ENCODE assay signal across 17 cellular contexts in the genomic region with DNA sequence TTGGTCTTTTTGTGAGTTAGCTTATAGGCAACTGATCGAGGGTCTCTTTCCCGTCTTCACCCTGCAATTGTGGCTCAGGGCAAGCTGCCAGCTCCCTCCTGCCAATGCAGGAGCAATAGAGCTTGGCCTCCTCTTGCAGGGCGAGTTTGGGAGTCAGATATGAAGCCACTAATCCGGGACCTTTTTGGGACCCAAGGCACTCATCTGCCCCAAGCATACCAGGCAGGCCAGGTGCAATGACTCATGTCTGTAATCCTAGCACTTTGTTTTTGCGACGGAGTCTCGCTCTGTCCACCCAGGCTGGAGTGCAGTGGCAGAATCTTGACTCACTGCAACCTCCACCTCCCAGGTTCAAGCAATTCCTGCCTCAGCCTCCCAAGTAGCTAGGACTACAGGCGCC. TPM values are rescaled to one million over a fixed set of nuclear protein-coding genes. Genes with fewer than 3 reads are reported as not detected.
DNase-seq lines count a peak whose midpoint lies in the region; ATAC-seq and TF ChIP-seq lines count a peak whose summit lies in the region.
"Had no signal": no experiment of that assay in that cellular context is flagged by ENCODE, and none has a peak within 500 bp of the region (broad histone marks: within the 10 kb centered on the region; RNA-seq: fewer than 3 reads in every experiment).

No MANE protein-coding gene starts in this region.

- H3K4me3 ChIP-seq in astrocyte of the spinal cord (ENCODE audit: low read depth, low read length) = no peak overlapping the region
- H3K4me3 ChIP-seq in naive thymus-derived CD4-positive, alpha-beta T cell (ENCODE audit: low read length) = no peak overlapping the region
- H3K4me3 ChIP-seq: thoracic aorta had no signal

- DNase-seq in DMS53 (lab: John Stamatoyannopoulos, UW) = peak; percentile 40
- DNase-seq in DMS53 treated with DMSO at 0.1 percent for 48 hours (lab: John Stamatoyannopoulos, UW; ENCODE audit: unreplicated experiment) = no peak
- peak; percentile 19 for DNase-seq in astrocyte of the spinal cord (ENCODE audit: low read depth, low spot score)
- DNase-seq in kidney tubule cell (ENCODE audit: low spot score) = peak; percentile 88
- DNase-seq in naive thymus-derived CD4-positive, alpha-beta T cell = no peak
- DNase-seq: activated CD4-positive, CD25-positive, alpha-beta regulatory T cell; DND-41; NCI-H1048; NCI-H82; stimulated activated CD4-positive, alpha-beta T cell treated with anti-CD3 and anti-CD28 coated beads, Interleukin-4, amount 100 ng/mL, for 4 hours; T-helper 2 cell had no signal

- H3K27ac Mint-ChIP-seq in naive thymus-derived CD4-positive, alpha-beta T cell = no peak overlapping the region

- intact Hi-C loops in naive thymus-derived CD4-positive, alpha-beta T cell (cut with micrococcal nuclease) = no loop called here

- CTCF ChIA-PET in naive thymus-derived CD4-positive, alpha-beta T cell (lab: Charles Lee) = no interaction called here

- H3K27ac ChIP-seq in naive thymus-derived CD4-positive, alpha-beta T cell (ENCODE audit: low read depth, low read length) = no peak overlapping the region
- H3K27ac ChIP-seq: 22Rv1, thoracic aorta had no signal

- peaks cover 0 to 13% (median 4%) of the 10 kb centered on the region in 5 donors for H3K36me3 Mint-ChIP-seq in naive thymus-derived CD4-positive, alpha-beta T cell

- POLR2A ChIA-PET in naive thymus-derived CD4-positive, alpha-beta T cell (lab: Charles Lee) = no interaction called here

- H3K27me3 ChIP-seq in naive thymus-derived CD4-positive, alpha-beta T cell (ENCODE audit: control insufficient read depth in 2 of 2, insufficient read depth in 2 of 2, low read length in 2 of 2) = no peaks in the 10 kb centered on the region

- no peak for TF ChIP-seq CTCF in astrocyte of the spinal cord (IDR thresholded peaks at IDR 0.05; ENCODE audit: low read depth, low read length)

- H3K27me3 Mint-ChIP-seq in naive thymus-derived CD4-positive, alpha-beta T cell = no peaks in the 10 kb centered on the region

- ATAC-seq in HG02938 (IDR thresholded peaks at IDR 0.05; ENCODE audit: unreplicated experiment) (no peak), GM19452 (IDR thresholded peaks at IDR 0.05; ENCODE audit: unreplicated experiment) (no peak), HG03175 (IDR thresholded peaks at IDR 0.05; ENCODE audit: unreplicated experiment) (no peak)
- no peak for ATAC-seq in naive thymus-derived CD4-positive, alpha-beta T cell

- H3K36me3 ChIP-seq in naive thymus-derived CD4-positive, alpha-beta T cell (ENCODE audit: control insufficient read depth in 2 of 3, insufficient read depth in 3 of 3, low read length in 3 of 3) = peaks cover 0 to 37% (median 0%) of the 10 kb centered on the region in 3 experiments

- no peaks in the 10 kb centered on the region for H3K4me1 ChIP-seq in naive thymus-derived CD4-positive, alpha-beta T cell (ENCODE audit: control insufficient read depth in 2 of 2, insufficient read depth in 2 of 2, low read length in 2 of 2)

- H3K4me3 Mint-ChIP-seq in naive thymus-derived CD4-positive, alpha-beta T cell = no peak overlapping the region
- H3K4me3 Mint-ChIP-seq: CD14-positive monocyte had no signal

- no peaks in the 10 kb centered on the region for H3K4me1 Mint-ChIP-seq in naive thymus-derived CD4-positive, alpha-beta T cell
- H3K4me1 Mint-ChIP-seq: CD14-positive monocyte had no signal

- in situ Hi-C loops in astrocyte of the spinal cord (cut with HindIII; ENCODE audit: low sequenced_read_pairs) = no loop called here

- H3K9me3 Mint-ChIP-seq in naive thymus-derived CD4-positive, alpha-beta T cell = no peaks in the 10 kb centered on the region
- H3K9me3 Mint-ChIP-seq: CD14-positive monocyte had no signal

- H3K9me3 ChIP-seq in naive thymus-derived CD4-positive, alpha-beta T cell (ENCODE audit: control insufficient read depth in 2 of 3, low read length in 3 of 3) = no peaks in the 10 kb centered on the region
- H3K9me3 ChIP-seq: thoracic aorta had no signal

RNA-seq across cellular contexts. Expression of gene LIMK1, which starts 21.1 kb away (rescaled TPM):
- 10 to 100 TPM; 11.0 to 19.7 (median 14.1) TPM for total RNA-seq in naive thymus-derived CD4-positive, alpha-beta T cell
- 1 to 10 TPM; 2.2 to 2.9 TPM for polyA plus RNA-seq in naive thymus-derived CD4-positive, alpha-beta T cell

Comparison
In these comparisons a context has a peak if more than half of its experiments do, and no peak if none do; other contexts are left out.
1. DNase-seq: peak in DMS53 (single experiment), astrocyte of the spinal cord (single experiment) and kidney tubule cell (single experiment); none in DMS53 treated with DMSO at 0.1 percent for 48 hours (single experiment) and naive thymus-derived CD4-positive, alpha-beta T cell (0 of 9).